ENCODE assay signal across 8 cellular contexts in genomic region chr11:74138572-74138971, GRCh38. TPM values are rescaled to one million over a fixed set of nuclear protein-coding genes. Genes with fewer than 3 reads are reported as not detected.
DNase-seq lines count a peak whose midpoint lies in the region; ATAC-seq and TF ChIP-seq lines count a peak whose summit lies in the region.

No MANE protein-coding gene starts in this region.

- no peaks in the 10 kb centered on the region for H4K20me1 ChIP-seq in PC-9 (ENCODE audit: insufficient read depth)
- no peaks in the 10 kb centered on the region for H4K20me1 ChIP-seq in neural cell (ENCODE audit: insufficient read depth)

- no peaks in the 10 kb centered on the region for H3K9me3 Mint-ChIP-seq in Calu3 (ENCODE audit: low read depth, unreplicated experiment)

- H3K9me2 ChIP-seq in PC-9 (ENCODE audit: insufficient read depth) (no peaks in the 10 kb centered on the region), neural cell (ENCODE audit: insufficient read depth, low read length) (no peaks in the 10 kb centered on the region)

- ATAC-seq in GM18517 (IDR thresholded peaks at IDR 0.05; ENCODE audit: unreplicated experiment) = no peak
- ATAC-seq in HG03565 (IDR thresholded peaks at IDR 0.05; ENCODE audit: unreplicated experiment) = no peak
- no peak for ATAC-seq in HG03469 (IDR thresholded peaks at IDR 0.05; ENCODE audit: unreplicated experiment)

- no peaks in the 10 kb centered on the region for H3K36me3 Mint-ChIP-seq in Calu3 (ENCODE audit: insufficient read depth, unreplicated experiment)

- TF ChIP-seq POLR2A in esophagus squamous epithelium (IDR thresholded peaks at IDR 0.05) = no peak

- H3K9me3 ChIP-seq in PC-9 (ENCODE audit: insufficient read depth, low read depth) = no peaks in the 10 kb centered on the region
- no peaks in the 10 kb centered on the region for H3K9me3 ChIP-seq in esophagus squamous epithelium
- H3K9me3 ChIP-seq in neural cell (ENCODE audit: low read length) = no peaks in the 10 kb centered on the region

- no peak overlapping the region for H3K9ac ChIP-seq in neural cell (ENCODE audit: low read length)

- CTCF ChIA-PET in Calu3 (lab: Charles Lee) (interaction anchor here (1.9 kb wide), 1 partner anchor 32 kb away, joined by 8 read pairs; the partner anchor contains the start of genes C2CD3 and PPME1), PC-9 (lab: Charles Lee) (no interaction called here)

- H3K4me3 ChIP-seq in PC-9 (peak overlapping the region; percentile 19; the same call in 1 of the 2 replicates), esophagus squamous epithelium (no peak overlapping the region), neural cell (ENCODE audit: low read length) (no peak overlapping the region)

- no TSS peak for BruUV-seq in Calu3 (replicated peaks; lab: Mats Ljungman, UMichigan)
- BruUV-seq in PC-9 (replicated peaks; lab: Mats Ljungman, UMichigan) = no TSS peak

- DNase-seq in Calu3 = peak; percentile 53
- DNase-seq in PC-9 = peak; percentile 67 to 99
- no peak for DNase-seq in esophagus squamous epithelium (lab: John Stamatoyannopoulos, UW)
- DNase-seq in effector CD8-positive, alpha-beta T cell (lab: John Stamatoyannopoulos, UW) = no peak

- peak overlapping the region; percentile 21; the same call in 1 of the 2 replicates for H2AFZ ChIP-seq in PC-9
- H2AFZ ChIP-seq in neural cell (ENCODE audit: low read depth, low read length) = no peak overlapping the region

- no peaks in the 10 kb centered on the region for H3K27me3 Mint-ChIP-seq in Calu3 (ENCODE audit: unreplicated experiment)

- H3K27ac ChIP-seq in PC-9 = peak overlapping the region; percentile 91
- peak overlapping the region; percentile 49 to 75 (median 59) for H3K27ac ChIP-seq in esophagus squamous epithelium
- peak overlapping the region; percentile 57 for H3K27ac ChIP-seq in neural cell (ENCODE audit: low read length)

- H3K4me3 Mint-ChIP-seq in Calu3 (ENCODE audit: low read depth, unreplicated experiment) = peak overlapping the region; percentile 3

- H3K4me2 ChIP-seq in PC-9 = peak overlapping the region; percentile 67
- H3K4me2 ChIP-seq in neural cell (ENCODE audit: low read length) = no peak overlapping the region

- no peak for TF ChIP-seq RAD21 in neural cell (conservative IDR thresholded peaks at IDR 0.05)

- peaks cover 46% of the 10 kb centered on the region for H3K4me1 Mint-ChIP-seq in Calu3 (ENCODE audit: low read depth, unreplicated experiment)

- intact Hi-C loops in Calu3 (cut with micrococcal nuclease; ENCODE audit: unreplicated experiment) (loop anchor here (2.0 to 5.0 kb wide), 2 partner anchors 32 to 71 kb away; partner anchors contain the start of genes C2CD3 and PPME1), PC-9 (cut with micrococcal nuclease; ENCODE audit: unreplicated experiment) (loop anchor here (1.0 kb wide), 2 partner anchors 9 to 33 kb away; partner anchors contain the start of genes C2CD3 and PPME1), esophagus squamous epithelium (cut with DNase I) (no loop called here)

- H3K4me1 ChIP-seq in PC-9 (replicated peaks; ENCODE audit: insufficient read depth) = peaks cover 45% of the 10 kb centered on the region
- H3K4me1 ChIP-seq in esophagus squamous epithelium = peaks cover 4 to 28% (median 13%) of the 10 kb centered on the region in 3 donors

- H3K27me3 ChIP-seq in PC-9 (ENCODE audit: insufficient read depth, low read depth) = no peaks in the 10 kb centered on the region
- no peaks in the 10 kb centered on the region for H3K27me3 ChIP-seq in esophagus squamous epithelium
- H3K27me3 ChIP-seq in neural cell (ENCODE audit: insufficient read depth, low read depth, low read length) = no peaks in the 10 kb centered on the region

- peak overlapping the region; percentile 68 for H3K27ac Mint-ChIP-seq in Calu3 (ENCODE audit: unreplicated experiment)

- POLR2A ChIA-PET in PC-9 (lab: Charles Lee; ENCODE audit: unreplicated experiment) = interaction anchor here (0.7 to 1.0 kb wide), 2 partner anchors 32 to 850 kb away, joined by 3 to 10 read pairs; partner anchors contain the start of genes C2CD3 and PPME1

- no peak for TF ChIP-seq EP300 in neural cell (conservative IDR thresholded peaks at IDR 0.05; ENCODE audit: poor library complexity, severe bottlenecking)

- H3K36me3 ChIP-seq in PC-9 (ENCODE audit: low read depth) = peaks cover 17% of the 10 kb centered on the region
- H3K36me3 ChIP-seq in esophagus squamous epithelium = peaks cover 0 to 39% (median 0%) of the 10 kb centered on the region in 3 donors
- H3K36me3 ChIP-seq in neural cell (ENCODE audit: insufficient read depth, low read length) = peaks cover 17% of the 10 kb centered on the region

- TF ChIP-seq CTCF in Calu3 (IDR thresholded peaks at IDR 0.05; ENCODE audit: unreplicated experiment) (no peak), PC-9 (conservative IDR thresholded peaks at IDR 0.05) (no peak), esophagus squamous epithelium (IDR thresholded peaks at IDR 0.05) (no peak), neural cell (IDR thresholded peaks at IDR 0.05; ENCODE audit: poor library complexity, severe bottlenecking) (no peak)

- H3F3A ChIP-seq in PC-9 (ENCODE audit: insufficient read depth, low read depth) = peaks cover 29% of the 10 kb centered on the region
- peaks cover 3% of the 10 kb centered on the region for H3F3A ChIP-seq in neural cell (ENCODE audit: insufficient read depth, low read length, poor library complexity, severe bottlenecking)

- 21 to 23% methylated on average over 2 of the region's 2 CpGs for WGBS in esophagus squamous epithelium, 2 donors

- H3K79me2 ChIP-seq in PC-9 (ENCODE audit: low read depth) (0 out of 2 replicates have a peak, but pooled peaks cover 10% of the 10 kb centered on the region), neural cell (replicated peaks; ENCODE audit: insufficient read depth, low read length) (no peaks in the 10 kb centered on the region)

TF ChIP-seq in neural cell, 6 proteins besides CTCF, POLR2A, EP300 and RAD21:
- TF ChIP-seq MXI1 (conservative IDR thresholded peaks at IDR 0.05; ENCODE audit: poor library complexity, severe bottlenecking) = no peak
- TF ChIP-seq EZH2 (IDR thresholded peaks at IDR 0.05; ENCODE audit: borderline replicate concordance, insufficient read depth, low read length, poor library complexity, severe bottlenecking) = no peak
- no peak for TF ChIP-seq REST (IDR thresholded peaks at IDR 0.05; ENCODE audit: borderline replicate concordance)
- no peak for TF ChIP-seq POLR2AphosphoS5 (IDR thresholded peaks at IDR 0.05)
- no peak for TF ChIP-seq TAF1 (IDR thresholded peaks at IDR 0.05; ENCODE audit: low read depth)

RNA-seq across cellular contexts. Expression of gene C2CD3, which starts 32.2 kb away (rescaled TPM):
- total RNA-seq in Calu3 (2022) (22.2 and 26.9 TPM in 2 replicates), PC-9 (2021) (47.6 and 50.0 TPM in 2 replicates), esophagus squamous epithelium (10 to 100 TPM in 3 of 4 donors, 1 to 10 TPM in 1; 5.9 to 19.1 (median 14.2) TPM)
- polyA plus RNA-seq in neural cell = 11.4 and 13.2 TPM in 2 replicates
- polyA minus RNA-seq in neural cell = 42.3 and 43.1 TPM in 2 replicates

RNA-seq across cellular contexts. Expression of gene PPME1, which starts 32.5 kb away (rescaled TPM):
- total RNA-seq in Calu3 (2022) (48.0 and 55.0 TPM in 2 replicates), PC-9 (2021) (81.0 and 86.8 TPM in 2 replicates), esophagus squamous epithelium (10 to 100 TPM; 20.6 to 29.3 (median 28.1) TPM)
- polyA plus RNA-seq in neural cell = 49.5 and 59.4 TPM in 2 replicates
- polyA minus RNA-seq in neural cell = 57.0 and 70.4 TPM in 2 replicates

Comparison
In these comparisons a context has a peak if more than half of its experiments do, and no peak if none do; other contexts are left out.
1. DNase-seq: peak in Calu3 (single experiment) and PC-9 (2 of 2); none in esophagus squamous epithelium (single experiment) and effector CD8-positive, alpha-beta T cell (single experiment).
2. Peak in every context shown above with its lines, with median percentiles within 50 percentile points of each other: H3K27ac ChIP-seq.